1 cellular context compared by ENCODE assay signal in the genomic region with DNA sequence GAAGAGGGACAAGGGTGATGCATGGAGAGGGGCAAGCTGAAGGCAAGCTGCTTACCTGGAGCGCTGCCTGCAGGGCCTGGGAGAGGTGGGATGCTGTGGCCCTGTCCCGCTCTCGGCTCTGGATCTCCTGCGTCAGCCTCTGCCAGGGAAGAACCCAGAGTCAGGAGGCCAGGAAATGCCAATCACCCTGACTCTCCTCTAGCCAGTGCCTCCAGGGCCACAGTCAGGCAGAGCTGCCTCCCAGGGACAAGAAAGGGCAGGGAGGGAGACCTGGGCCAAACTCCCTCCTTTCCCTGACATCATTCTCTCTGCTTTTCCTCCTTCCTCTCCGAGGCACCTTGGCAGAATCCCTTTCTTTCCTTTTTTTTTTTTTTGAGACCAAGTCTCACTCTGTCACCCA.
A peak's percentile ranks its signal among the peaks of the same experiment; 100 is the strongest.
TF ChIP-seq lines count a peak whose summit lies in the region.

No MANE protein-coding gene starts in this region.

TF ChIP-seq in HepG2, 621 proteins besides CTCF, POLR2A, EP300 and RAD21:
- TF ChIP-seq FOXO1 (CRISPR knock-in tag; IDR thresholded peaks at IDR 0.05) (no peak), TAF1 (CRISPR knock-in tag; IDR thresholded peaks at IDR 0.05) (no peak), ZNF768 (CRISPR knock-in tag; IDR thresholded peaks at IDR 0.05) (peak; percentile 12; the same call in 1 of the 2 replicates), ZNF567 (CRISPR knock-in tag; IDR thresholded peaks at IDR 0.05; ENCODE audit: borderline replicate concordance) (no peak)
